8 cellular contexts compared by ENCODE assay signal in the genomic region with DNA sequence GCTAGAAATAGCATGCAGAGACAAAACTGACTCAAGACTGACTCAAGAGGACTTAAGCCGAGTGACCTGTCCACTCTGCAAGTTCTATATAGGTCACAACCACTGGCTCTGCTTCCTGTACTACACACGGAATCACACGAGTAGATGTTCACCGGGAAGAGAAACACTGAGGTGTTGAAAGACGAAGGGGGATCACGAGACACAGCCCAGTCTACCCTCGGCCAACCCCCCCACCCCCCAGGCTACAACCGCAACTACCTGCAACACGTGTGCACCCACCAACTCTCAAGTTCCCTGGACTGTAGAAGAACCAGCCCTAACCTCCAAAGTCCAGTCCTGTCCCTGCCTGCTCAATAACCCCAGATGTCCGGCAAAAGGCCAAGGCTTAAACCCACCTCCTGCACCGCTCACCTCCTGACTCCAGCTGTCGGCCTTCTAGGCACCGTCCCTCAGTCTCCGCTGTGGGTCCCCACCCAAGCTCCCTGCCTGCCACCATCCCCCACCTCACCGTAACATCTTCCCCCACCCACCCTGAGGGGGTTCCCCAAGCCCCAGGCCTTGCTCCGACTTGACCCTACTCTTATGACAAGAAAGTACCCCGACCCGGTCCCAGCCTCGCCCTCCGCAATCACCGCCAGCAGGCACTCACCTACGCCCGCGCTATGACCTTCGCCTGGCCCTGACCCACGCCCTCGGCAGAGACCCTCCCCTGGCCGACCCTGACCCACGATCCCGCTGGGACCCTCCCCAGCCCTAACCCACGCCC. TPM values are rescaled to one million over a fixed set of nuclear protein-coding genes. Genes with fewer than 3 reads are reported as not detected.
DNase-seq lines count a peak whose midpoint lies in the region; ATAC-seq, FAIRE-seq and TF ChIP-seq lines count a peak whose summit lies in the region.

No MANE protein-coding gene starts in this region.

- intact Hi-C loops in body of pancreas (cut with DNase I) (no loop called here), kidney (cut with DNase I) (no loop called here)

- H3K9ac ChIP-seq in kidney (ENCODE audit: low read length in 2 of 2) = peak overlapping the region; percentile 70 to 89

- 2% methylated on average over 7 of the region's 31 CpGs for WGBS in A549 (ENCODE audit: missing lambda C conversion rate)
- 0 to 2% methylated on average over 9 to 30 of the region's 31 CpGs for WGBS in body of pancreas, 2 donors

- no peak for DNase-seq in A549 (ENCODE audit: low read depth in 1 of 2, low spot score in 1 of 2)
- peak; percentile 73 for DNase-seq in M059J (ENCODE audit: low read depth)
- peak; percentile 17 to 36 (median 30) for DNase-seq in body of pancreas
- DNase-seq in kidney = peak; percentile 87

- H3K27me3 ChIP-seq in body of pancreas = no peaks in the 10 kb centered on the region

- H3K36me3 ChIP-seq in body of pancreas (replicated peaks in 1 of 2; ENCODE audit: insufficient read depth in 1 of 2, low read depth in 2 of 2) (no peaks in the 10 kb centered on the region), kidney (ENCODE audit: control insufficient read depth in 1 of 2, insufficient read depth in 2 of 2, low read length in 2 of 2) (no peaks in the 10 kb centered on the region)

- no peak for TF ChIP-seq POLR2A in A549 (IDR thresholded peaks at IDR 0.05; ENCODE audit: low read length)
- no peak for TF ChIP-seq POLR2A in body of pancreas (IDR thresholded peaks at IDR 0.05)

- peaks cover 21% of the 10 kb centered on the region for H3K4me1 ChIP-seq in A549
- H3K4me1 ChIP-seq in body of pancreas = peaks cover 43% of the 10 kb centered on the region
- peaks cover 13 to 18% of the 10 kb centered on the region in 2 donors for H3K4me1 ChIP-seq in kidney (ENCODE audit: control insufficient read depth in 1 of 2, insufficient read depth in 1 of 2, low read depth in 1 of 2, low read length in 2 of 2)

- ATAC-seq in A549 (peak; percentile 22 to 34; a peak in 3 of 6 replicates), GM18909 (IDR thresholded peaks at IDR 0.05; ENCODE audit: poor library complexity, unreplicated experiment) (peak; percentile 15), body of pancreas (no peak), HG03432 (IDR thresholded peaks at IDR 0.05; ENCODE audit: unreplicated experiment) (no peak), HG02884 (IDR thresholded peaks at IDR 0.05; ENCODE audit: unreplicated experiment) (no peak)

- no peaks in the 10 kb centered on the region for H3K36me3 Mint-ChIP-seq in stimulated activated naive CD8-positive, alpha-beta T cell treated with anti-CD3 and anti-CD28 coated beads, Interleukin-15, Interleukin-2, amounts not matched to agents 100 ng/mL and 50 ng/mL, for 24 hours (ENCODE audit: low read depth)

- CTCF ChIA-PET in A549 (lab: Yijun Ruan, JAX) = interaction anchor here (1.0 to 1.1 kb wide), 2 partner anchors 13 to 18 kb away, joined by 3 to 5 read pairs; no protein-coding TSS in a partner anchor

- H3K27ac ChIP-seq in A549 (peak overlapping the region; percentile 97 to 99), body of pancreas (peak overlapping the region; percentile 71 to 97 (median 90)), kidney (ENCODE audit: low read depth in 2 of 2, low read length in 2 of 2) (peak overlapping the region; percentile 91 to 92)

- H3K4me2 ChIP-seq in A549 = peak overlapping the region; percentile 84

- TF ChIP-seq CTCF in A549 (IDR thresholded peaks at IDR 0.05) = no peak
- TF ChIP-seq CTCF in body of pancreas (IDR thresholded peaks at IDR 0.05) = no peak
- no peak for TF ChIP-seq CTCF in kidney (IDR thresholded peaks at IDR 0.05; ENCODE audit: borderline replicate concordance, extremely low read depth, insufficient read depth)

- peaks cover 62% of the 10 kb centered on the region for H3K4me1 Mint-ChIP-seq in stimulated activated naive CD8-positive, alpha-beta T cell treated with anti-CD3 and anti-CD28 coated beads, Interleukin-15, Interleukin-2, amounts not matched to agents 100 ng/mL and 50 ng/mL, for 24 hours (ENCODE audit: low read depth)

- no peaks in the 10 kb centered on the region for H3K27me3 Mint-ChIP-seq in stimulated activated naive CD8-positive, alpha-beta T cell treated with anti-CD3 and anti-CD28 coated beads, Interleukin-15, Interleukin-2, amounts not matched to agents 100 ng/mL and 50 ng/mL, for 24 hours

- no peaks in the 10 kb centered on the region for H3K9me3 Mint-ChIP-seq in stimulated activated naive CD8-positive, alpha-beta T cell treated with anti-CD3 and anti-CD28 coated beads, Interleukin-15, Interleukin-2, amounts not matched to agents 100 ng/mL and 50 ng/mL, for 24 hours

- FAIRE-seq in A549 (lab: Jason Lieb, UNC) (no peak), kidney (lab: Jason Lieb, UNC) (no peak)

- H3K9me3 ChIP-seq in A549 (no peaks in the 10 kb centered on the region), body of pancreas (no peaks in the 10 kb centered on the region), kidney (ENCODE audit: control insufficient read depth in 1 of 2, low read length in 2 of 2) (no peaks in the 10 kb centered on the region)

- no peak for TF ChIP-seq RAD21 in A549 (conservative IDR thresholded peaks at IDR 0.05 in 1 of 2, IDR thresholded peaks at IDR 0.05 in 1 of 2)

- peak overlapping the region; percentile 96 for H3K27ac Mint-ChIP-seq in stimulated activated naive CD8-positive, alpha-beta T cell treated with anti-CD3 and anti-CD28 coated beads, Interleukin-15, Interleukin-2, amounts not matched to agents 100 ng/mL and 50 ng/mL, for 24 hours

- TF ChIP-seq EP300 in A549 (IDR thresholded peaks at IDR 0.05) = no peak

- peak overlapping the region; percentile 98 for H3K4me3 Mint-ChIP-seq in stimulated activated naive CD8-positive, alpha-beta T cell treated with anti-CD3 and anti-CD28 coated beads, Interleukin-15, Interleukin-2, amounts not matched to agents 100 ng/mL and 50 ng/mL, for 24 hours

- H3K4me3 ChIP-seq in A549 = peak overlapping the region; percentile 99
- H3K4me3 ChIP-seq in body of pancreas = peak overlapping the region; percentile 55 to 89
- H3K4me3 ChIP-seq in kidney (ENCODE audit: low read length in 2 of 2) = peak overlapping the region; percentile 85 to 98

- POLR2A ChIA-PET in A549 (lab: Yijun Ruan, JAX) = interaction anchor here (1.2 kb wide), 1 partner anchor 56 kb away, joined by 6 read pairs; the partner anchor contains the start of gene IDUA

TF ChIP-seq in A549, 52 proteins besides CTCF, POLR2A, EP300 and RAD21:
- TF ChIP-seq FOSB (CRISPR knock-in tag; IDR thresholded peaks at IDR 0.05) (no peak), POLR2AphosphoS2 (conservative IDR thresholded peaks at IDR 0.05; ENCODE audit: low read length) (no peak), RFX5 (IDR thresholded peaks at IDR 0.05) (no peak), EHF (CRISPR knock-in tag; IDR thresholded peaks at IDR 0.05) (no peak), ZSCAN20 (CRISPR knock-in tag; IDR thresholded peaks at IDR 0.05) (no peak)
- TF ChIP-seq, protein P1, sequence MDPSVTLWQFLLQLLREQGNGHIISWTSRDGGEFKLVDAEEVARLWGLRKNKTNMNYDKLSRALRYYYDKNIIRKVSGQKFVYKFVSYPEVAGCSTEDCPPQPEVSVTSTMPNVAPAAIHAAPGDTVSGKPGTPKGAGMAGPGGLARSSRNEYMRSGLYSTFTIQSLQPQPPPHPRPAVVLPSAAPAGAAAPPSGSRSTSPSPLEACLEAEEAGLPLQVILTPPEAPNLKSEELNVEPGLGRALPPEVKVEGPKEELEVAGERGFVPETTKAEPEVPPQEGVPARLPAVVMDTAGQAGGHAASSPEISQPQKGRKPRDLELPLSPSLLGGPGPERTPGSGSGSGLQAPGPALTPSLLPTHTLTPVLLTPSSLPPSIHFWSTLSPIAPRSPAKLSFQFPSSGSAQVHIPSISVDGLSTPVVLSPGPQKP (IDR thresholded peaks at IDR 0.05; ENCODE audit: low read depth, low read length) = no peak

RNA-seq across cellular contexts. Expression of gene GAK, which starts 0.7 kb away (rescaled TPM):
- polyA plus RNA-seq in A549 (2011; rRNA removed) (13.8 and 15.3 TPM in 2 replicates), A549 (2017; fragmentation: RNase III; extraction: RNeasy Plus Mini Kit Qiagen cat#74134 plus additional on column Dnase treatment) (31.5 to 34.3 TPM (median 34.3 TPM) in 3 replicates), kidney (ENCODE audit: insufficient read depth, low read depth, low replicate concordance) (92.0 TPM)
- 24.5 and 35.5 TPM in 2 replicates for polyA plus RNA-seq in A549 (2012; cell fraction: cytosol; rRNA removed)
- polyA plus RNA-seq in A549 (2012; cell fraction: nucleus; rRNA removed) = 127 and 137 TPM in 2 replicates
- polyA minus RNA-seq in A549 (2011; rRNA and poly(A)+ RNA removed) = 19.3 and 36.6 TPM in 2 replicates
- total RNA-seq in M059J (2014; rRNA removed; shearing (Covaris generic)) = 48.3 and 67.5 TPM in 2 replicates
- total RNA-seq in body of pancreas (100 to 1,000 TPM; 126 to 127 TPM), kidney (124 TPM)

RNA-seq across cellular contexts. Expression of gene TMEM175, which starts 0.9 kb away (rescaled TPM):
- polyA plus RNA-seq in A549 (2011; rRNA removed) = 19.4 and 26.5 TPM in 2 replicates
- 24.5 and 25.2 TPM in 2 replicates for polyA plus RNA-seq in A549 (2012; cell fraction: cytosol; rRNA removed)
- 174 and 196 TPM in 2 replicates for polyA plus RNA-seq in A549 (2012; cell fraction: nucleus; rRNA removed)
- 14.8 to 16.7 TPM (median 15.7 TPM) in 3 replicates for polyA plus RNA-seq in A549 (2017; fragmentation: RNase III; extraction: RNeasy Plus Mini Kit Qiagen cat#74134 plus additional on column Dnase treatment)
- 16.5 and 22.9 TPM in 2 replicates for polyA minus RNA-seq in A549 (2011; rRNA and poly(A)+ RNA removed)
- 31.6 and 36.9 TPM in 2 replicates for total RNA-seq in M059J (2014; rRNA removed; shearing (Covaris generic))
- 10 to 100 TPM; 40.2 to 65.3 TPM for total RNA-seq in body of pancreas
- total RNA-seq in kidney = 31.1 TPM
- 26.0 TPM for polyA plus RNA-seq in kidney (ENCODE audit: insufficient read depth, low read depth, low replicate concordance)

RNA-seq across cellular contexts. Expression of gene DGKQ, which starts 42.0 kb away (rescaled TPM):
- polyA plus RNA-seq in A549 (2011; rRNA removed) (2.7 and 3.3 TPM in 2 replicates), A549 (2017; fragmentation: RNase III; extraction: RNeasy Plus Mini Kit Qiagen cat#74134 plus additional on column Dnase treatment) (6.2 to 7.8 TPM (median 7.0 TPM) in 3 replicates), kidney (ENCODE audit: insufficient read depth, low read depth, low replicate concordance) (3.5 TPM)
- polyA plus RNA-seq in A549 (2012; cell fraction: cytosol; rRNA removed) = 7.5 and 10.4 TPM in 2 replicates
- polyA plus RNA-seq in A549 (2012; cell fraction: nucleus; rRNA removed) = 37.7 and 46.1 TPM in 2 replicates
- 2.7 and 3.2 TPM in 2 replicates for polyA minus RNA-seq in A549 (2011; rRNA and poly(A)+ RNA removed)
- 4.8 and 9.3 TPM in 2 replicates for total RNA-seq in M059J (2014; rRNA removed; shearing (Covaris generic))
- total RNA-seq in body of pancreas (10 to 100 TPM; 13.2 to 17.5 TPM), kidney (13.7 TPM)

RNA-seq across cellular contexts. Expression of gene IDUA, which starts 55.5 kb away (rescaled TPM):
- polyA plus RNA-seq in A549 (2011; rRNA removed) (3.1 and 4.2 TPM in 2 replicates), A549 (2017; fragmentation: RNase III; extraction: RNeasy Plus Mini Kit Qiagen cat#74134 plus additional on column Dnase treatment) (13.9 to 19.4 TPM (median 19.2 TPM) in 3 replicates), kidney (ENCODE audit: insufficient read depth, low read depth, low replicate concordance) (11.9 TPM)
- 3.0 and 4.1 TPM in 2 replicates for polyA plus RNA-seq in A549 (2012; cell fraction: cytosol; rRNA removed)
- 65.6 and 96.4 TPM in 2 replicates for polyA plus RNA-seq in A549 (2012; cell fraction: nucleus; rRNA removed)
- 3.0 and 4.0 TPM in 2 replicates for polyA minus RNA-seq in A549 (2011; rRNA and poly(A)+ RNA removed)
- total RNA-seq in M059J (2014; rRNA removed; shearing (Covaris generic)) = 3.4 and 11.9 TPM in 2 replicates
- total RNA-seq in body of pancreas (10 to 100 TPM; 30.0 to 37.6 TPM), kidney (58.5 TPM)

Comparison
In these comparisons a context has a peak if more than half of its experiments do, and no peak if none do; other contexts are left out.
1. ATAC-seq: peak in A549 (2 of 2) and GM18909 (single experiment); none in body of pancreas (single experiment), HG03432 (single experiment) and HG02884 (single experiment).
2. DNase-seq: peak in M059J (single experiment), body of pancreas (4 of 4) and kidney (single experiment); none in A549 (0 of 2).
3. Peak in every context shown above with its lines, with median percentiles within 50 percentile points of each other: H3K27ac ChIP-seq and H3K4me3 ChIP-seq.